Comparison of ENCODE assay signal across 2 cellular contexts in the genomic region with DNA sequence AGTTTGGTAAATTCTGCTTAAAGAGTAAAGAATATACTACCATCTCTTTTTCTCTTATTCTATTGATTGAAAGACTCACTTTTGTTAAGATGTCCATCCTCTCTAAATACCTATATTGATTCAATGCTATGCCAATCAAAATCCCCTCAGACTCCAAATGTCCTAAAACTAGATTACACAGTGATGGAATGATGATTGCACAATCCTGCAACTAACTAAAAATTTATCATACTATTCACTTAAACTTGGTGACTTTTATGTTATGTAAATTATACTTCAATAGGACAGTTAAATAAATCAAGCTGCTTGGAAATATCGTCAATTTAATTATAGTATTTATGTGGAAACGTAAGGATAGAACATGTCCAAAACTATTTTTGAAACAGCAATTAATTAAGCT.
TF ChIP-seq lines count a peak whose summit lies in the region.

No MANE protein-coding gene starts in this region.

TF ChIP-seq in IMR-90, 13 proteins besides CTCF, POLR2A, EP300 and RAD21 (continued from another document):
- no peak for TF ChIP-seq BHLHE40 (IDR thresholded peaks at IDR 0.05; ENCODE audit: low read depth, low read length)

TF ChIP-seq in K562, 482 proteins besides CTCF, POLR2A, EP300 and RAD21 (continued from another document):
- TF ChIP-seq, protein P1, sequence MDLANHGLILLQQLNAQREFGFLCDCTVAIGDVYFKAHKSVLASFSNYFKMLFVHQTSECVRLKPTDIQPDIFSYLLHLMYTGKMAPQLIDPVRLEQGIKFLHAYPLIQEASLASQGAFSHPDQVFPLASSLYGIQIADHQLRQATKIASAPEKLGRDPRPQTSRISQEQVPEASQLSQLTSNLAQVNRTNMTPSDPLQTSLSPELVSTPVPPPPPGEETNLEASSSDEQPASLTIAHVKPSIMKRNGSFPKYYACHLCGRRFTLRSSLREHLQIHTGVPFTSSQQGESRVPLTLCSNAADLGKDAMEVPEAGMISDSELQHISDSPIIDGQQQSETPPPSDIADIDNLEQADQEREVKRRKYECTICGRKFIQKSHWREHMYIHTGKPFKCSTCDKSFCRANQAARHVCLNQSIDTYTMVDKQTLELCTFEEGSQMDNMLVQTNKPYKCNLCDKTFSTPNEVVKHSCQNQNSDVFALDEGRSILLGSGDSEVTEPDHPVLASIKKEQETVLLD (IDR thresholded peaks at IDR 0.05): no peak
- TF ChIP-seq CEBPG (CRISPR knock-in tag; IDR thresholded peaks at IDR 0.05): no peak
- peak in 1 of 2 experiments; percentile 61; a peak in 2 of 4 replicates for TF ChIP-seq CEBPG (tag; conservative IDR thresholded peaks at IDR 0.05 in 1 of 2, IDR thresholded peaks at IDR 0.05 in 1 of 2)
TF ChIP-seq in K562: peak in this region for 2.
